In the genomic region with DNA sequence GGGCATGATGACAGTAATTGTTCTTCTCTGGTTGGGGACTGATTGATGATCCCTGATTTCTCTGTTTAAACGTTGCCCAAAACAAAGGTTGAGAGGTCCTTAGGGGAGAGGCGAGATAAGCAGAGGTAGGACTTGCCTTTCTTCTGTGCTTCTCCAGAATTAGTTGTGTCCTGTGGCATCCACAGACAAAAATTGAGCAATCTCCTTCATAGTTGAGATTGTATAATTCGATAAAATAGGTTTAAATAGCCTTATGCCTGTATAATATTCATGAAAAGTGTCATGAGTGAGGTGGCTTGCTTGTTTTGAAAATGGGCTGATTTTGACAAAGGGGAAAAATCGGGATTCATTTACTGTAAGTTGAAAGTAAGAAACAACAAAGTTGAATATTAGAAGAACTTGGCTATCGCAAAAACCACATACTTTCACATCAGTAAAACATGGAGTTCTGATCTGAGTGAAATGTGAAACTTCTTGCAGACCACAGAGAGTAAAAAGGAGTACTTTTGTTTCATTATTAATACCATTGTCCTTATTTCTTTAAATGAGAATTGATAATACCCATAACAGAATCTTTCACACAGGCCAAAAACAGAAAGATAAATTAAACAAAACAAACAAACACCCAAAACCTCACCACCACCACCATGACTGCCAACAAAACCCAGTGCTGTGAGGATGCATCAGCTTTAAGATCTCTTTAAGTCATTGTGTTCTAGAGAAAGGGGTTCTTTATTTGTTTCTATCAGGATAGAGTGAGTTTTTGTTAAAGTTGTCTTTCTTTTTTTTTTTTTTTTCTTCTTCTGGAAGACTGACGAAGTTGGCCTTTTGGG, we compare ENCODE assay signal across 8 cellular contexts.
A peak's percentile ranks its signal among the peaks of the same experiment; 100 is the strongest.
DNase-seq lines count a peak whose midpoint lies in the region; ATAC-seq and TF ChIP-seq lines count a peak whose summit lies in the region.

No MANE protein-coding gene starts in this region.

- DNase-seq in chondrocyte (ENCODE audit: low spot score) (no peak), Right ventricle myocardium inferior (ENCODE audit: missing footprints) (no peak), HUDEP-2 (lab: John Stamatoyannopoulos, UW; ENCODE audit: unreplicated experiment in 76 of 76) (no peak), NCI-H1694 (lab: John Stamatoyannopoulos, UW) (no peak)
- no peak for DNase-seq in activated CD8-positive, alpha-beta memory T cell treated with anti-CD3 and anti-CD28 coated beads for 24 hours

- TF ChIP-seq CTCF in chondrocyte (IDR thresholded peaks at IDR 0.05), result no peak

- ATAC-seq in GM18505 (IDR thresholded peaks at IDR 0.05; ENCODE audit: unreplicated experiment) (peak; percentile 95), GM21360 (IDR thresholded peaks at IDR 0.05; ENCODE audit: unreplicated experiment) (peak; percentile 97), HG03280 (IDR thresholded peaks at IDR 0.05; ENCODE audit: unreplicated experiment) (peak; percentile 93), Right ventricle myocardium inferior (no peak)

- no peak overlapping the region for H3K4me3 Mint-ChIP-seq in chondrocyte (ENCODE audit: unreplicated experiment)

- H3K27ac Mint-ChIP-seq in chondrocyte (ENCODE audit: unreplicated experiment), result peak overlapping the region; percentile 42

- no peaks in the 10 kb centered on the region for H3K27me3 Mint-ChIP-seq in chondrocyte (ENCODE audit: low read depth)

- peaks cover 24% of the 10 kb centered on the region for H3K4me1 Mint-ChIP-seq in chondrocyte (ENCODE audit: low read depth)

- H3K36me3 Mint-ChIP-seq in chondrocyte (ENCODE audit: low read depth), result peaks cover 8% of the 10 kb centered on the region

- H3K9me3 Mint-ChIP-seq in chondrocyte (ENCODE audit: low read depth), result no peaks in the 10 kb centered on the region

- no peak for TF ChIP-seq POLR2A in GM18505 (IDR thresholded peaks at IDR 0.05; ENCODE audit: borderline replicate concordance, extremely low read depth, insufficient read depth, insufficient read length)

- intact Hi-C loops in Right ventricle myocardium inferior (cut with DNase I), result no loop called here
